Comparison of ENCODE assay signal across 23 cellular contexts in the genomic region with DNA sequence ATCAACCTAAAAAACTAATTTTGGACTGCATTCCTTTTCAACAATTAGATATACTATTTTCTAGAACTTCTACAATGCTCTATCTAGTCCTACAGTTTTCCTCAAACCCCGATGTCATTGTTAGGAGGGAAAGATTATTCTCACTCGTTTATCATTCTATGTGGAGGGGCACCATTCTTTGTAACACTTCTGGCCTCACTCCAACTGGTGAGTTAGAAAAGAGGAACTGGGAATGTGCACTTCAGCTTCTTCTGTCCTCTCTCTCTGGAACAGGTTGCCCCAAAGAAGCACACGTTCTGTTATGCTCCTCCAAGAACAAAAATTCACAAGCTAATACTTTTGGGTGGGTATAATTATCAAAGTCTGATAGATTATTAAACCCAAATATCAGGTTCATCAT.
DNase-seq lines count a peak whose midpoint lies in the region; ATAC-seq and TF ChIP-seq lines count a peak whose summit lies in the region.
"Had no signal": no experiment of that assay in that cellular context is flagged by ENCODE, and none has a peak within 500 bp of the region (broad histone marks: within the 10 kb centered on the region; RNA-seq: fewer than 3 reads in every experiment).

No MANE protein-coding gene starts in this region.

- TF ChIP-seq POLR2A in erythroblast (IDR thresholded peaks at IDR 0.05; ENCODE audit: low read length), result no peak

- H3K27ac ChIP-seq in OCI-LY3 (ENCODE audit: low read length), result no peak overlapping the region
- H3K27ac ChIP-seq: breast epithelium, C4-2B, parathyroid adenoma, sigmoid colon, thoracic aorta, WERI-Rb-1 had no signal

- TF ChIP-seq CTCF in OCI-LY3 (IDR thresholded peaks at IDR 0.05; ENCODE audit: low read depth, low read length), result no peak

- peaks cover 25% of the 10 kb centered on the region; the same call in 1 of the 2 replicates for H3K27me3 ChIP-seq in OCI-LY3 (ENCODE audit: low read depth, low read length)
- no peaks in the 10 kb centered on the region for H3K27me3 ChIP-seq in MG63
- H3K27me3 ChIP-seq: breast epithelium, sigmoid colon had no signal

- no peaks in the 10 kb centered on the region for H3K79me2 ChIP-seq in OCI-LY3 (ENCODE audit: low read length)
- H3K79me2 ChIP-seq: parathyroid adenoma had no signal

- peak; percentile 52 for DNase-seq in GF-D8 (lab: John Stamatoyannopoulos, UW)
- DNase-seq in Kasumi-1 (lab: John Stamatoyannopoulos, UW), result peak; percentile 72 to 80
- peak; percentile 5 to 34 for DNase-seq in erythroblast (lab: John Stamatoyannopoulos, UW)
- no peak for DNase-seq in NCI-H2227 treated with DMSO at 0.1 percent for 48 hours (lab: John Stamatoyannopoulos, UW)
- DNase-seq in NCI-H2227 (lab: John Stamatoyannopoulos, UW; ENCODE audit: unreplicated experiment), result no peak
- DNase-seq in MG63, result no peak
- DNase-seq: ACHN; activated CD4-positive, alpha-beta T cell treated with anti-CD3 and anti-CD28 coated beads, Interleukin-2, amount 50 U/mL, for 4 hours; activated T-cell treated with anti-CD3 and anti-CD28 coated beads for 4 hours; H7; head of caudate nucleus; NCI-H1930; NCI-H446 treated with DMSO at 0.1 percent for 48 hours; sigmoid colon; T-cell; WERI-Rb-1 had no signal

- peak overlapping the region; percentile 22 for H3K4me2 ChIP-seq in OCI-LY3 (ENCODE audit: low read length)

- ATAC-seq in HG03095 (IDR thresholded peaks at IDR 0.05; ENCODE audit: unreplicated experiment), result no peak
- ATAC-seq: Right ventricle myocardium inferior, T-cell had no signal

- no peak overlapping the region for H2AFZ ChIP-seq in OCI-LY3 (ENCODE audit: low read depth, low read length)
- H2AFZ ChIP-seq: parathyroid adenoma had no signal

- no peak overlapping the region for H3K9ac ChIP-seq in OCI-LY3 (ENCODE audit: low read length)
- H3K9ac ChIP-seq: parathyroid adenoma had no signal

- H3K4me1 ChIP-seq in OCI-LY3 (ENCODE audit: low read length), result peaks cover 9% of the 10 kb centered on the region
- H3K4me1 ChIP-seq: breast epithelium, parathyroid adenoma had no signal

- H3K36me3 ChIP-seq in OCI-LY3 (replicated peaks; ENCODE audit: low read depth, low read length) (no peaks in the 10 kb centered on the region), MG63 (no peaks in the 10 kb centered on the region)
- H3K36me3 ChIP-seq: breast epithelium, sigmoid colon, thoracic aorta, WERI-Rb-1 had no signal

- no peaks in the 10 kb centered on the region for H4K20me1 ChIP-seq in OCI-LY3 (ENCODE audit: insufficient read depth, low read length)

- no peak overlapping the region for H3K4me3 ChIP-seq in OCI-LY3 (ENCODE audit: low read length)
- H3K4me3 ChIP-seq in MG63, result no peak overlapping the region
- H3K4me3 ChIP-seq: breast epithelium, sigmoid colon, thoracic aorta had no signal

- H3K9me3 ChIP-seq in OCI-LY3 (ENCODE audit: insufficient read depth, low read length) (no peaks in the 10 kb centered on the region), MG63 (peaks cover 9% of the 10 kb centered on the region; the same call in 1 of the 2 replicates)

Comparison
In these comparisons a context has a peak if more than half of its experiments do, and no peak if none do; other contexts are left out.
1. DNase-seq: peak in GF-D8 (single experiment), Kasumi-1 (2 of 2) and erythroblast (2 of 2); none in NCI-H2227 treated with DMSO at 0.1 percent for 48 hours (single experiment), NCI-H2227 (single experiment) and MG63 (single experiment).